Comparison of ENCODE assay signal across 1 cellular context in genomic region chr19:1205114-1206062, GRCh38.
TF ChIP-seq lines count a peak whose summit lies in the region.

Gene STK11 (plus strand): TSS chr19:1205778. CDS start chr19:1206914, 1,136 bp downstream.

TF ChIP-seq in HepG2, 621 proteins besides CTCF, POLR2A, EP300 and RAD21 (continued from another document and continues in another):
- TF ChIP-seq HCFC1 (IDR thresholded peaks at IDR 0.05; ENCODE audit: low read depth, low read length), result no peak; the same call in 1 of the 2 replicates
- peak; percentile 84 for TF ChIP-seq CREB1 (IDR thresholded peaks at IDR 0.05)
- TF ChIP-seq CREB1 (CRISPR knock-in tag; IDR thresholded peaks at IDR 0.05), result peak; percentile 71; the same call in 1 of the 2 replicates
- no peak for TF ChIP-seq ZNF597 (CRISPR knock-in tag; IDR thresholded peaks at IDR 0.05)
- TF ChIP-seq MIER2 (CRISPR knock-in tag; IDR thresholded peaks at IDR 0.05), result no peak
- peak; percentile 97 for TF ChIP-seq GMEB1 (CRISPR knock-in tag; IDR thresholded peaks at IDR 0.05; ENCODE audit: borderline replicate concordance)
- peak; percentile 89 for TF ChIP-seq KDM5B (CRISPR knock-in tag; IDR thresholded peaks at IDR 0.05; ENCODE audit: borderline replicate concordance)
- peak; percentile 83 for TF ChIP-seq GABPB1 (CRISPR knock-in tag; IDR thresholded peaks at IDR 0.05)
- peak; percentile 58 for TF ChIP-seq ZMYM4 (CRISPR knock-in tag; IDR thresholded peaks at IDR 0.05)
- peak; percentile 95 for TF ChIP-seq YY1 (IDR thresholded peaks at IDR 0.05; ENCODE audit: insufficient read depth, insufficient replicate concordance, low read depth, low read length)
- peak; percentile 67 for TF ChIP-seq XRCC5 (optimal IDR thresholded peaks at IDR 0.05; ENCODE audit: low read length)
- TF ChIP-seq ARNT2 (CRISPR knock-in tag; IDR thresholded peaks at IDR 0.05; ENCODE audit: low read depth), result peak; percentile 75; the same call in 1 of the 2 replicates
- peak; percentile 42 for TF ChIP-seq BHLHE40 (IDR thresholded peaks at IDR 0.05; ENCODE audit: low read length)
- TF ChIP-seq HNRNPK (IDR thresholded peaks at IDR 0.05; ENCODE audit: low read depth, low read length, poor library complexity, severe bottlenecking), result peak; percentile 95
- no peak for TF ChIP-seq ZNF773 (CRISPR knock-in tag; IDR thresholded peaks at IDR 0.05; ENCODE audit: borderline replicate concordance)
- no peak for TF ChIP-seq IKZF4 (CRISPR knock-in tag; IDR thresholded peaks at IDR 0.05; ENCODE audit: borderline replicate concordance, low read depth, not compliant biosample characterization)
- TF ChIP-seq ZNF276 (CRISPR knock-in tag; IDR thresholded peaks at IDR 0.05; ENCODE audit: low read depth), result no peak
- no peak; the same call in 1 of the 2 replicates for TF ChIP-seq ZBTB3 (CRISPR knock-in tag; IDR thresholded peaks at IDR 0.05; ENCODE audit: borderline replicate concordance, low read depth)
- no peak for TF ChIP-seq ZNF446 (CRISPR knock-in tag; IDR thresholded peaks at IDR 0.05)
- peak; percentile 95 for TF ChIP-seq RXRA (CRISPR knock-in tag; IDR thresholded peaks at IDR 0.05)
- peak; percentile 36 for TF ChIP-seq SALL1 (CRISPR knock-in tag; IDR thresholded peaks at IDR 0.05)
- TF ChIP-seq ASH2L (IDR thresholded peaks at IDR 0.05; ENCODE audit: insufficient read length, low read depth, low read length), result peak; percentile 56
- no peak for TF ChIP-seq ZNF530 (CRISPR knock-in tag; IDR thresholded peaks at IDR 0.05; ENCODE audit: low read depth)
- TF ChIP-seq ZNF607 (CRISPR knock-in tag; IDR thresholded peaks at IDR 0.05; ENCODE audit: borderline replicate concordance), result peak; percentile 59; the same call in 1 of the 2 replicates
- peak; percentile 75 for TF ChIP-seq TBX2 (CRISPR knock-in tag; IDR thresholded peaks at IDR 0.05; ENCODE audit: borderline replicate concordance)
- peak; percentile 98 for TF ChIP-seq PPARG (CRISPR knock-in tag; conservative IDR thresholded peaks at IDR 0.05)
- peak; percentile 90 for TF ChIP-seq ZBTB25 (CRISPR knock-in tag; IDR thresholded peaks at IDR 0.05)
- peak; percentile 70; the same call in 1 of the 2 replicates for TF ChIP-seq PHF21A (CRISPR knock-in tag; IDR thresholded peaks at IDR 0.05)
- TF ChIP-seq U2AF2 (IDR thresholded peaks at IDR 0.05; ENCODE audit: low read depth, low read length), result no peak
- TF ChIP-seq HNF1A (IDR thresholded peaks at IDR 0.05; ENCODE audit: low read depth), result no peak
- TF ChIP-seq HNF1A (CRISPR knock-in tag; IDR thresholded peaks at IDR 0.05; ENCODE audit: borderline replicate concordance), result peak; percentile 38; the same call in 1 of the 2 replicates
- TF ChIP-seq ZNF746 (CRISPR knock-in tag; IDR thresholded peaks at IDR 0.05), result 0 out of 2 replicates have a peak, but pooled peaks have one; percentile 24
- TF ChIP-seq HOMEZ (CRISPR knock-in tag; IDR thresholded peaks at IDR 0.05; ENCODE audit: low read depth), result 0 out of 2 replicates have a peak, but pooled peaks have one; percentile 9
- TF ChIP-seq ZNF367 (CRISPR knock-in tag; IDR thresholded peaks at IDR 0.05; ENCODE audit: borderline replicate concordance), result no peak
- TF ChIP-seq CREBL2 (CRISPR knock-in tag; IDR thresholded peaks at IDR 0.05; ENCODE audit: borderline replicate concordance), result peak; percentile 73; the same call in 1 of the 2 replicates
- TF ChIP-seq MXI1 (IDR thresholded peaks at IDR 0.05; ENCODE audit: borderline replicate concordance, low read depth, low read length), result peak; percentile 79; the same call in 1 of the 3 replicates
- TF ChIP-seq CEBPB (IDR thresholded peaks at IDR 0.05; ENCODE audit: borderline replicate concordance, low read depth, low read length), result no peak
- no peak for TF ChIP-seq ZNF232 (CRISPR knock-in tag; IDR thresholded peaks at IDR 0.05; ENCODE audit: borderline replicate concordance)
- no peak for TF ChIP-seq ZUFSP (CRISPR knock-in tag; IDR thresholded peaks at IDR 0.05; ENCODE audit: borderline replicate concordance)
- no peak for TF ChIP-seq ZBTB21 (CRISPR knock-in tag; IDR thresholded peaks at IDR 0.05)
- peak; percentile 76 for TF ChIP-seq PRDM10 (CRISPR knock-in tag; IDR thresholded peaks at IDR 0.05; ENCODE audit: low read depth)
